Comparison of ENCODE assay signal across 15 cellular contexts in the genomic region with DNA sequence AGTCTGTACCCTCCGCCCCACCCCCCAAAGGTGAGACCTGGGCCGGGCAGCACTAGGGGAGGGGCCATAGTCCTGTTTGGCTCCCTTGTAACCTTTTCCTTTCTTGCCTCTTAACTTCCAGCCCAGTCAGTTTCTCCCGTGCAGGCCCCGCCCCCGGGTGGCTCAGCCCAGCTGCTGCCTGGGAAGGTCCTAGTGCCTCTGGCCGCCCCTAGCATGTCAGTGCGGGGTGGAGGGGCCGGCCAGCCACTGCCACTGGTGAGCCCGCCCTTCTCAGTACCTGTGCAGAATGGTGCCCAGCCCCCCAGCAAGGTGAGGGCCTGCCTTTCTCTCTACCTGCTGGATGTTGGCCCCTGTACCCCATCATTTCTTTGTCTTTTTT. TPM values are rescaled to one million over a fixed set of nuclear protein-coding genes. Genes with fewer than 3 reads are reported as not detected.
DNase-seq lines count a peak whose midpoint lies in the region; ATAC-seq, FAIRE-seq and TF ChIP-seq lines count a peak whose summit lies in the region.
"Had no signal": no experiment of that assay in that cellular context is flagged by ENCODE, and none has a peak within 500 bp of the region (broad histone marks: within the 10 kb centered on the region; RNA-seq: fewer than 3 reads in every experiment).

No MANE protein-coding gene starts in this region.

- H3K56ac ChIP-seq in H9 (ENCODE audit: insufficient read length, low read depth, low read length) = no peak overlapping the region

- H3K9me3 ChIP-seq in CD4-positive, CD25-positive, alpha-beta regulatory T cell (ENCODE audit: control insufficient read depth in 2 of 2, low read length in 2 of 2) = no peaks in the 10 kb centered on the region
- H3K9me3 ChIP-seq in H9 (ENCODE audit: control insufficient read depth, low read depth, low read length) = no peaks in the 10 kb centered on the region
- no peaks in the 10 kb centered on the region for H3K9me3 ChIP-seq in K562 (replicated peaks; ENCODE audit: control insufficient read depth, insufficient read depth, low read depth, low read length)
- H3K9me3 ChIP-seq in naive thymus-derived CD4-positive, alpha-beta T cell (ENCODE audit: control insufficient read depth in 2 of 3, low read length in 3 of 3) = no peaks in the 10 kb centered on the region

- H3K4me2 ChIP-seq in H9 (ENCODE audit: insufficient read depth, insufficient read length, low read length) (no peak overlapping the region), K562 (ENCODE audit: insufficient read depth, low read length) (no peak overlapping the region)

- H3K4me3 ChIP-seq in CD4-positive, CD25-positive, alpha-beta regulatory T cell (ENCODE audit: low read depth, low read length) = no peak overlapping the region
- no peak overlapping the region for H3K4me3 ChIP-seq in K562
- H3K4me3 ChIP-seq in naive thymus-derived CD4-positive, alpha-beta T cell (ENCODE audit: low read length) = no peak overlapping the region

- no peak overlapping the region for H2BK12ac ChIP-seq in H9 (ENCODE audit: insufficient read length, low read depth, low read length)

- peak overlapping the region in 2 of 3 donors; percentile 4 to 81 for H3K27ac Mint-ChIP-seq in CD4-positive, CD25-positive, alpha-beta regulatory T cell
- peak overlapping the region in 1 of 3 experiments; percentile 8; a peak in 2 of 7 replicates for H3K27ac Mint-ChIP-seq in H9
- peak overlapping the region in 7 of 9 donors; percentile 10 to 76 (median 46) for H3K27ac Mint-ChIP-seq in naive thymus-derived CD4-positive, alpha-beta T cell
- H3K27ac Mint-ChIP-seq: T-helper 1 cell treated with Interleukin-12 subunit alpha and Interleukin-12 subunit beta and Interleukin-4 antibody, amounts not matched to agents 30 μg/mL and 1 μg/mL, for 36 hours had no signal

- H3K18ac ChIP-seq in H9 (ENCODE audit: insufficient read length, low read depth, low read length) = no peak overlapping the region

- H3K79me2 ChIP-seq in H9 (ENCODE audit: insufficient read depth, low read length) (no peaks in the 10 kb centered on the region), K562 (ENCODE audit: control insufficient read depth, insufficient read depth, low read length) (peaks cover 5% of the 10 kb centered on the region; the same call in 1 of the 3 replicates)

- H3K23ac ChIP-seq in H9 (ENCODE audit: insufficient read length, low read depth, low read length) = no peak overlapping the region

- H4K20me1 ChIP-seq in H9 (ENCODE audit: control insufficient read depth, insufficient read depth, insufficient read length) = no peaks in the 10 kb centered on the region
- peaks cover 7% of the 10 kb centered on the region; the same call in 1 of the 2 replicates for H4K20me1 ChIP-seq in K562 (replicated peaks; ENCODE audit: control insufficient read depth, insufficient read depth, low read length)

- H2AFZ ChIP-seq in H9 (ENCODE audit: low read length) (no peak overlapping the region), K562 (ENCODE audit: low read depth, low read length) (no peak overlapping the region)

- no peaks in the 10 kb centered on the region for H3K9me1 ChIP-seq in K562 (ENCODE audit: control insufficient read depth, insufficient read depth, low read length)

- CTCF ChIA-PET in K562 (lab: Yijun Ruan, JAX; ENCODE audit: low intra/inter-chr PET ratio) = interaction anchor here (1.0 kb wide), 1 partner anchor 159 kb away, joined by 3 read pairs; a partner anchor contains a TSS
- CTCF ChIA-PET in naive thymus-derived CD4-positive, alpha-beta T cell (lab: Charles Lee) = no interaction called here

- no peak for ATAC-seq in CD4-positive, CD25-positive, alpha-beta regulatory T cell (ENCODE audit: low read depth in 2 of 2)
- ATAC-seq in K562 (peak; percentile 4; the same call in 1 of the 3 replicates), GM19455 (IDR thresholded peaks at IDR 0.05; ENCODE audit: unreplicated experiment) (no peak), GM19395 (IDR thresholded peaks at IDR 0.05; ENCODE audit: unreplicated experiment) (no peak)
- ATAC-seq in naive thymus-derived CD4-positive, alpha-beta T cell = no peak

- no peak overlapping the region for H3K4ac ChIP-seq in H9 (ENCODE audit: low read depth, low read length)

- peaks cover 0 to 24% (median 8%) of the 10 kb centered on the region in 4 donors for H3K4me1 Mint-ChIP-seq in CD4-positive, CD25-positive, alpha-beta regulatory T cell
- peaks cover 3 to 39% of the 10 kb centered on the region in 2 experiments for H3K4me1 Mint-ChIP-seq in H9
- peaks cover 8 to 16% (median 9%) of the 10 kb centered on the region in 7 donors for H3K4me1 Mint-ChIP-seq in naive thymus-derived CD4-positive, alpha-beta T cell

- no peak overlapping the region for H4K8ac ChIP-seq in H9 (replicated peaks; ENCODE audit: insufficient read length, low read depth, low read length)

- H3K36me3 Mint-ChIP-seq in CD4-positive, CD25-positive, alpha-beta regulatory T cell = peaks cover 5% of the 10 kb centered on the region
- peaks cover 16 to 69% (median 59%) of the 10 kb centered on the region in 3 experiments; a peak in 6 of 7 replicates for H3K36me3 Mint-ChIP-seq in H9 (ENCODE audit: insufficient read depth in 1 of 3, low read depth in 3 of 3)
- peaks cover 0 to 10% (median 8%) of the 10 kb centered on the region in 5 donors for H3K36me3 Mint-ChIP-seq in naive thymus-derived CD4-positive, alpha-beta T cell

- no CpG with 5 or more reads among the region's 9 CpGs for WGBS in H9 (ENCODE audit: extremely low coverage, insufficient read length, low lambda C conversion rate)
- 85% methylated on average over 9 of the region's 9 CpGs for WGBS in K562 (ENCODE audit: insufficient coverage, low coverage, missing lambda C conversion rate)

- H2BK120ac ChIP-seq in H9 (ENCODE audit: low read depth, low read length, poor library complexity, severe bottlenecking) = no peak overlapping the region

- H3K27me3 Mint-ChIP-seq in CD4-positive, CD25-positive, alpha-beta regulatory T cell = no peaks in the 10 kb centered on the region
- H3K27me3 Mint-ChIP-seq in H9 (ENCODE audit: low read depth) = no peaks in the 10 kb centered on the region
- H3K27me3 Mint-ChIP-seq in naive thymus-derived CD4-positive, alpha-beta T cell = no peaks in the 10 kb centered on the region

- H3K27ac ChIP-seq in CD4-positive, CD25-positive, alpha-beta regulatory T cell (ENCODE audit: insufficient read depth, low read length, poor library complexity, severe bottlenecking) = no peak overlapping the region
- H3K27ac ChIP-seq in H9 (ENCODE audit: insufficient read length, low read depth, low read length) (no peak overlapping the region), K562 (ENCODE audit: extremely low read depth, low read depth, low read length) (no peak overlapping the region)
- H3K27ac ChIP-seq in naive thymus-derived CD4-positive, alpha-beta T cell (ENCODE audit: low read depth, low read length) = no peak overlapping the region

- no peak overlapping the region for H2BK15ac ChIP-seq in H9 (ENCODE audit: low read depth, low read length)

- H4K91ac ChIP-seq in H9 (ENCODE audit: insufficient read length, low read depth, low read length) = no peak overlapping the region

- no peak overlapping the region for H2AK5ac ChIP-seq in H9 (ENCODE audit: insufficient read length, low read length)

- H3K14ac ChIP-seq in H9 (ENCODE audit: insufficient read depth, low read length) = no peak overlapping the region

- DNase-seq in CD4-positive, CD25-positive, alpha-beta regulatory T cell = no peak
- DNase-seq in H9 (peak; percentile 73), K562 (ENCODE audit: extremely low read depth in 1 of 4, low spot score in 3 of 4) (no peak), HuH-7.5 (ENCODE audit: low spot score) (no peak), activated gamma-delta T cell (lab: John Stamatoyannopoulos, UW) (no peak)
- no peak for DNase-seq in naive thymus-derived CD4-positive, alpha-beta T cell
- DNase-seq: DMS79 treated with DMSO at 0.1 percent for 48 hours, hippocampal formation, NCI-H1092, NCI-H2107, NCI-H774 had no signal

- H3T11ph ChIP-seq in H9 (ENCODE audit: low read length) = no peak overlapping the region

- H3K9me3 Mint-ChIP-seq in CD4-positive, CD25-positive, alpha-beta regulatory T cell = no peaks in the 10 kb centered on the region
- no peaks in the 10 kb centered on the region for H3K9me3 Mint-ChIP-seq in H9
- peaks cover 0 to 2% (median 0%) of the 10 kb centered on the region in 11 donors for H3K9me3 Mint-ChIP-seq in naive thymus-derived CD4-positive, alpha-beta T cell
- H3K9me3 Mint-ChIP-seq: T-helper 1 cell treated with Interleukin-12 subunit alpha and Interleukin-12 subunit beta and Interleukin-4 antibody, amounts not matched to agents 30 μg/mL and 1 μg/mL, for 36 hours had no signal

- H3K27me3 ChIP-seq in CD4-positive, CD25-positive, alpha-beta regulatory T cell (ENCODE audit: control insufficient read depth, insufficient read depth, low read length) = no peaks in the 10 kb centered on the region
- H3K27me3 ChIP-seq in H9 (ENCODE audit: insufficient read depth, low read length) (no peaks in the 10 kb centered on the region), K562 (ENCODE audit: control insufficient read depth in 2 of 2, insufficient read depth in 2 of 2, low read length in 2 of 2) (no peaks in the 10 kb centered on the region)
- no peaks in the 10 kb centered on the region for H3K27me3 ChIP-seq in naive thymus-derived CD4-positive, alpha-beta T cell (ENCODE audit: control insufficient read depth in 2 of 2, insufficient read depth in 2 of 2, low read length in 2 of 2)

- H3K9ac ChIP-seq in H9 (ENCODE audit: extremely low read depth, insufficient read length, low read length) (no peak overlapping the region), K562 (ENCODE audit: insufficient read depth in 1 of 2, low read depth in 2 of 2, low read length in 2 of 2) (no peak overlapping the region)

- H2BK20ac ChIP-seq in H9 (ENCODE audit: low read depth, low read length, poor library complexity, severe bottlenecking) = no peak overlapping the region

- peaks cover 3% of the 10 kb centered on the region for H3K23me2 ChIP-seq in H9 (ENCODE audit: insufficient read length, low read depth, low read length, poor library complexity, severe bottlenecking)

- H3K36me3 ChIP-seq in CD4-positive, CD25-positive, alpha-beta regulatory T cell (ENCODE audit: control insufficient read depth, insufficient read depth, low read length) = peaks cover 54% of the 10 kb centered on the region
- peaks cover 95% of the 10 kb centered on the region; the same call in 2 of the 3 replicates for H3K36me3 ChIP-seq in K562 (ENCODE audit: control insufficient read depth, insufficient read depth, low read length)
- H3K36me3 ChIP-seq in naive thymus-derived CD4-positive, alpha-beta T cell (ENCODE audit: control insufficient read depth in 2 of 3, insufficient read depth in 3 of 3, low read length in 3 of 3) = peaks cover 0 to 87% (median 15%) of the 10 kb centered on the region in 3 experiments

- no peak overlapping the region for H4K5ac ChIP-seq in H9 (ENCODE audit: insufficient read length, low read depth, low read length)

- H2BK5ac ChIP-seq in H9 (ENCODE audit: insufficient read length, low read length) = no peak overlapping the region

- H3K4me3 Mint-ChIP-seq in CD4-positive, CD25-positive, alpha-beta regulatory T cell = no peak overlapping the region
- no peak overlapping the region for H3K4me3 Mint-ChIP-seq in H9
- H3K4me3 Mint-ChIP-seq in naive thymus-derived CD4-positive, alpha-beta T cell = peak overlapping the region in 1 of 10 donors; percentile 50
- H3K4me3 Mint-ChIP-seq: T-helper 1 cell treated with Interleukin-12 subunit alpha and Interleukin-12 subunit beta and Interleukin-4 antibody, amounts not matched to agents 30 μg/mL and 1 μg/mL, for 36 hours had no signal

- in situ Hi-C loops in K562 (cut with MboI) = no loop called here

- POLR2A ChIA-PET in K562 (lab: Yijun Ruan, JAX) = no interaction called here
- POLR2A ChIA-PET in naive thymus-derived CD4-positive, alpha-beta T cell (lab: Charles Lee) = interaction anchor here (1.3 kb wide), 1 partner anchor 14 kb away, joined by 3 read pairs; no protein-coding TSS in a partner anchor

- TF ChIP-seq POLR2A in K562 (conservative IDR thresholded peaks at IDR 0.05) = no peak

- intact Hi-C loops in K562 (cut with micrococcal nuclease) = no loop called here
- intact Hi-C loops in naive thymus-derived CD4-positive, alpha-beta T cell (cut with micrococcal nuclease) = no loop called here

- no peaks in the 10 kb centered on the region for H3K79me1 ChIP-seq in H9 (ENCODE audit: insufficient read depth, low read depth, low read length, poor library complexity, severe bottlenecking)

- FAIRE-seq in K562 (lab: Jason Lieb, UNC) = no peak

- BruUV-seq in K562 (replicated peaks; lab: Mats Ljungman, UMichigan) = no TSS peak

- TF ChIP-seq RAD21 in K562 (CRISPR knock-in tag; conservative IDR thresholded peaks at IDR 0.05 in 1 of 2, IDR thresholded peaks at IDR 0.05 in 1 of 2) = no peak

- peaks cover 3% of the 10 kb centered on the region for H3K4me1 ChIP-seq in CD4-positive, CD25-positive, alpha-beta regulatory T cell (ENCODE audit: control insufficient read depth, insufficient read depth, low read length, poor library complexity, severe bottlenecking)
- no peaks in the 10 kb centered on the region for H3K4me1 ChIP-seq in H9 (ENCODE audit: insufficient read depth, low read length)
- H3K4me1 ChIP-seq in K562 (replicated peaks in 1 of 2; ENCODE audit: control insufficient read depth in 2 of 2, insufficient read depth in 2 of 2, low read length in 2 of 2) = peaks cover 0 to 83% of the 10 kb centered on the region in 2 experiments; a peak in 3 of 5 replicates
- H3K4me1 ChIP-seq in naive thymus-derived CD4-positive, alpha-beta T cell (ENCODE audit: control insufficient read depth in 2 of 2, insufficient read depth in 2 of 2, low read length in 2 of 2) = peaks cover 0 to 8% of the 10 kb centered on the region in 2 donors

- TF ChIP-seq CTCF in H9 (conservative IDR thresholded peaks at IDR 0.05) (no peak), K562 (IDR thresholded peaks at IDR 0.05 in 2 of 3, conservative IDR thresholded peaks at IDR 0.05 in 1 of 3; ENCODE audit: insufficient read depth in 2 of 3, low read depth in 1 of 3, low read length in 3 of 3) (no peak)

- no peak for TF ChIP-seq EP300 in K562 (IDR thresholded peaks at IDR 0.05; ENCODE audit: low read length)

RNA-seq across cellular contexts. Expression of a gene that starts 10.5 kb away (rescaled TPM):
- total RNA-seq in CD4-positive, CD25-positive, alpha-beta regulatory T cell = not detected
- polyA plus RNA-seq in CD4-positive, CD25-positive, alpha-beta regulatory T cell = under 1 TPM; 0.10 to 0.83 (median 0.21) TPM
- 2.9 and 3.2 TPM in 2 replicates for total RNA-seq in H9 (2021)
- total RNA-seq in K562 (2011; cell fraction: chromatin; rRNA removed; ENCODE audit: low replicate concordance) = 0.30 and 0.67 TPM in 2 replicates
- total RNA-seq in K562 (2011; cell fraction: nucleolus; rRNA removed) = 0.39 and 0.83 TPM in 2 replicates
- 0.76 and 0.81 TPM in 2 replicates for total RNA-seq in K562 (2011; cell fraction: nucleoplasm; rRNA removed)
- 0.54 and 1.1 TPM in 2 replicates for total RNA-seq in K562 (2014; rRNA removed)
- total RNA-seq in K562 (2014; rRNA removed; fragmentation: Illumina TruSeq; extraction: Trizol) = 0.11 and 0.32 TPM in 2 replicates
- 0.94 and 1.1 TPM in 2 replicates for total RNA-seq in K562 (2015; rRNA removed; fragmentation: Illumina TruSeq; extraction: Trizol)
- 1.6 and 1.8 TPM in 2 replicates for total RNA-seq in K562 (2021)
- 0.24 and 0.34 TPM in 2 replicates for polyA plus RNA-seq in K562 (2011; rRNA removed)
- 0.41 and 2.0 TPM in 2 replicates for polyA plus RNA-seq in K562 (2011; cell fraction: cytosol; rRNA removed)
- 0.21 and 0.77 TPM in 2 replicates for polyA plus RNA-seq in K562 (2011; cell fraction: nucleus; rRNA removed)
- polyA plus RNA-seq in K562 (2012) = 1.4 and 1.7 TPM in 2 replicates
- polyA plus RNA-seq in K562 (2014; fragmentation: Illumina TruSeq; extraction: Trizol) = 1.0 and 1.9 TPM in 2 replicates
- polyA plus RNA-seq in K562 (2014; fragmentation: Nextera tagmentation; extraction: Ambion mirVana) = under 1 TPM; 0.10 to 0.18 TPM
- 0.73 and 1.6 TPM in 2 replicates for polyA plus RNA-seq in K562 (2014; rRNA removed)
- polyA minus RNA-seq in K562 (2011; rRNA and poly(A)+ RNA removed) = 0.15 and 0.32 TPM in 2 replicates
- polyA minus RNA-seq in K562 (2011; cell fraction: cytosol; rRNA and poly(A)+ RNA removed) = 1.2 TPM in 1 of 2 replicates, not detected in the other
- polyA minus RNA-seq in K562 (2011; cell fraction: nucleus; rRNA and poly(A)+ RNA removed) = 0.40 TPM in 1 of 2 replicates, not detected in the other
- under 1 TPM in 4 of 5 experiments, not detected in 1; 0.32 to 0.68 (median 0.38) TPM for total RNA-seq in naive thymus-derived CD4-positive, alpha-beta T cell
- under 1 TPM; 0.48 to 0.61 TPM for polyA plus RNA-seq in naive thymus-derived CD4-positive, alpha-beta T cell

RNA-seq across cellular contexts. Expression of a gene that starts 11.0 kb away (rescaled TPM):
- 27.5 TPM for total RNA-seq in CD4-positive, CD25-positive, alpha-beta regulatory T cell
- 10 to 100 TPM; 54.5 to 71.6 (median 59.8) TPM for polyA plus RNA-seq in CD4-positive, CD25-positive, alpha-beta regulatory T cell
- total RNA-seq in H9 (2021) (109 and 113 TPM in 2 replicates), K562 (2014; rRNA removed) (114 and 146 TPM in 2 replicates), K562 (2014; rRNA removed; fragmentation: Illumina TruSeq; extraction: Trizol) (28.7 and 48.0 TPM in 2 replicates), K562 (2015; rRNA removed; fragmentation: Illumina TruSeq; extraction: Trizol) (78.9 and 81.0 TPM in 2 replicates), K562 (2021) (130 and 138 TPM in 2 replicates)
- 3.9 and 24.8 TPM in 2 replicates for total RNA-seq in K562 (2011; cell fraction: chromatin; rRNA removed; ENCODE audit: low replicate concordance)
- total RNA-seq in K562 (2011; cell fraction: nucleolus; rRNA removed) = 45.0 and 47.0 TPM in 2 replicates
- total RNA-seq in K562 (2011; cell fraction: nucleoplasm; rRNA removed) = 16.6 and 17.6 TPM in 2 replicates
- polyA plus RNA-seq in K562 (2011; rRNA removed) (27.5 and 40.8 TPM in 2 replicates), K562 (2014; fragmentation: Illumina TruSeq; extraction: Trizol) (96.7 and 113 TPM in 2 replicates), K562 (2014; fragmentation: Nextera tagmentation; extraction: Ambion mirVana) (10 to 100 TPM; 10.5 to 23.5 TPM), K562 (2014; rRNA removed) (79.6 and 80.6 TPM in 2 replicates)
- 71.5 and 165 TPM in 2 replicates for polyA plus RNA-seq in K562 (2011; cell fraction: cytosol; rRNA removed)
- polyA plus RNA-seq in K562 (2011; cell fraction: nucleus; rRNA removed) = 47.4 and 73.9 TPM in 2 replicates
- polyA plus RNA-seq in K562 (2012) = 83.4 and 102 TPM in 2 replicates
- polyA minus RNA-seq in K562 (2011; rRNA and poly(A)+ RNA removed) = 20.7 and 34.8 TPM in 2 replicates
- 70.3 and 71.1 TPM in 2 replicates for polyA minus RNA-seq in K562 (2011; cell fraction: cytosol; rRNA and poly(A)+ RNA removed)
- polyA minus RNA-seq in K562 (2011; cell fraction: nucleus; rRNA and poly(A)+ RNA removed) = 16.8 and 18.9 TPM in 2 replicates
- 10 to 100 TPM; 11.7 to 36.9 (median 16.9) TPM for total RNA-seq in naive thymus-derived CD4-positive, alpha-beta T cell
- polyA plus RNA-seq in naive thymus-derived CD4-positive, alpha-beta T cell = 10 to 100 TPM; 52.6 to 73.4 TPM

RNA-seq across cellular contexts. Expression of a gene that starts 21.7 kb away (rescaled TPM):
- total RNA-seq in CD4-positive, CD25-positive, alpha-beta regulatory T cell = not detected
- not detected for polyA plus RNA-seq in CD4-positive, CD25-positive, alpha-beta regulatory T cell
- 2.8 and 4.5 TPM in 2 replicates for total RNA-seq in H9 (2021)
- total RNA-seq in K562 (2011; cell fraction: chromatin; rRNA removed; ENCODE audit: low replicate concordance) = 4.7 and 17.0 TPM in 2 replicates
- total RNA-seq in K562 (2011; cell fraction: nucleolus; rRNA removed) = 7.8 and 16.2 TPM in 2 replicates
- 4.7 and 8.2 TPM in 2 replicates for total RNA-seq in K562 (2011; cell fraction: nucleoplasm; rRNA removed)
- total RNA-seq in K562 (2014; rRNA removed) = 0.61 TPM in 1 of 2 replicates, not detected in the other
- 0.80 and 0.83 TPM in 2 replicates for total RNA-seq in K562 (2014; rRNA removed; fragmentation: Illumina TruSeq; extraction: Trizol)
- 0.75 and 0.94 TPM in 2 replicates for total RNA-seq in K562 (2015; rRNA removed; fragmentation: Illumina TruSeq; extraction: Trizol)
- total RNA-seq in K562 (2021) = 2.8 and 5.5 TPM in 2 replicates
- polyA plus RNA-seq in K562 (2011; rRNA removed) = 1.3 and 1.8 TPM in 2 replicates
- polyA plus RNA-seq in K562 (2011; cell fraction: cytosol; rRNA removed) = 0.54 and 0.77 TPM in 2 replicates
- 16.6 and 17.9 TPM in 2 replicates for polyA plus RNA-seq in K562 (2011; cell fraction: nucleus; rRNA removed)
- polyA plus RNA-seq in K562 (2012) = 0.91 and 2.6 TPM in 2 replicates
- 1.8 and 2.0 TPM in 2 replicates for polyA plus RNA-seq in K562 (2014; fragmentation: Illumina TruSeq; extraction: Trizol)
- polyA plus RNA-seq in K562 (2014; fragmentation: Nextera tagmentation; extraction: Ambion mirVana) = not detected
- polyA plus RNA-seq in K562 (2014; rRNA removed) = 3.0 and 4.1 TPM in 2 replicates
- polyA minus RNA-seq in K562 (2011; rRNA and poly(A)+ RNA removed) = 1.9 and 2.4 TPM in 2 replicates
- polyA minus RNA-seq in K562 (2011; cell fraction: cytosol; rRNA and poly(A)+ RNA removed) = 4.5 TPM in 1 of 2 replicates, not detected in the other
- polyA minus RNA-seq in K562 (2011; cell fraction: nucleus; rRNA and poly(A)+ RNA removed) = 6.6 and 11.7 TPM in 2 replicates
- not detected for total RNA-seq in naive thymus-derived CD4-positive, alpha-beta T cell
- polyA plus RNA-seq in naive thymus-derived CD4-positive, alpha-beta T cell = not detected
- total RNA-seq: left lobe of liver had no signal

RNA-seq across cellular contexts. Expression of a gene that starts 22.4 kb away (rescaled TPM):
- total RNA-seq in CD4-positive, CD25-positive, alpha-beta regulatory T cell = 124 TPM
- under 1 TPM; 0.41 to 0.91 (median 0.68) TPM for polyA plus RNA-seq in CD4-positive, CD25-positive, alpha-beta regulatory T cell
- total RNA-seq in H9 (2021) = 54.0 and 56.0 TPM in 2 replicates
- total RNA-seq in K562 (2011; cell fraction: chromatin; rRNA removed; ENCODE audit: low replicate concordance) = 24.1 and 86.8 TPM in 2 replicates
- total RNA-seq in K562 (2011; cell fraction: nucleolus; rRNA removed) = 64.6 and 65.9 TPM in 2 replicates
- total RNA-seq in K562 (2011; cell fraction: nucleoplasm; rRNA removed) = 39.3 and 41.3 TPM in 2 replicates
- 13.6 and 13.7 TPM in 2 replicates for total RNA-seq in K562 (2014; rRNA removed)
- total RNA-seq in K562 (2014; rRNA removed; fragmentation: Illumina TruSeq; extraction: Trizol) = 1.5 and 2.2 TPM in 2 replicates
- total RNA-seq in K562 (2015; rRNA removed; fragmentation: Illumina TruSeq; extraction: Trizol) = 8.6 and 8.7 TPM in 2 replicates
- 37.6 and 44.7 TPM in 2 replicates for total RNA-seq in K562 (2021)
- 3.0 and 5.8 TPM in 2 replicates for polyA plus RNA-seq in K562 (2011; rRNA removed)
- 4.3 and 10.0 TPM in 2 replicates for polyA plus RNA-seq in K562 (2011; cell fraction: cytosol; rRNA removed)
- polyA plus RNA-seq in K562 (2011; cell fraction: nucleus; rRNA removed) = 37.3 and 64.7 TPM in 2 replicates
- polyA plus RNA-seq in K562 (2012) = 24.4 and 27.9 TPM in 2 replicates
- 12.0 and 21.5 TPM in 2 replicates for polyA plus RNA-seq in K562 (2014; fragmentation: Illumina TruSeq; extraction: Trizol)
- polyA plus RNA-seq in K562 (2014; fragmentation: Nextera tagmentation; extraction: Ambion mirVana) = under 1 TPM; 0.07 to 0.13 TPM
- polyA plus RNA-seq in K562 (2014; rRNA removed) = 18.9 and 19.9 TPM in 2 replicates
- polyA minus RNA-seq in K562 (2011; rRNA and poly(A)+ RNA removed) = 1.8 and 2.4 TPM in 2 replicates
- polyA minus RNA-seq in K562 (2011; cell fraction: cytosol; rRNA and poly(A)+ RNA removed) = 12.8 and 21.3 TPM in 2 replicates
- polyA minus RNA-seq in K562 (2011; cell fraction: nucleus; rRNA and poly(A)+ RNA removed) = 14.4 and 16.6 TPM in 2 replicates
- total RNA-seq in naive thymus-derived CD4-positive, alpha-beta T cell = 100 to 1,000 TPM in 3 of 5 experiments, 10 to 100 TPM in 2; 90.4 to 134 (median 102) TPM
- 1 to 10 TPM; 1.5 to 2.6 TPM for polyA plus RNA-seq in naive thymus-derived CD4-positive, alpha-beta T cell

RNA-seq across cellular contexts. Expression of a gene that starts 34.0 kb away (rescaled TPM):
- 6.5 TPM for total RNA-seq in CD4-positive, CD25-positive, alpha-beta regulatory T cell
- polyA plus RNA-seq in CD4-positive, CD25-positive, alpha-beta regulatory T cell = under 1 TPM; 0.18 to 0.23 (median 0.20) TPM
- total RNA-seq in H9 (2021) (28.4 and 28.8 TPM in 2 replicates), K562 (2014; rRNA removed) (3.8 and 4.5 TPM in 2 replicates), K562 (2014; rRNA removed; fragmentation: Illumina TruSeq; extraction: Trizol) (1.5 and 1.8 TPM in 2 replicates), K562 (2015; rRNA removed; fragmentation: Illumina TruSeq; extraction: Trizol) (3.0 and 3.4 TPM in 2 replicates), K562 (2021) (10.0 and 13.1 TPM in 2 replicates)
- total RNA-seq in K562 (2011; cell fraction: chromatin; rRNA removed; ENCODE audit: low replicate concordance) = 10.5 and 30.6 TPM in 2 replicates
- total RNA-seq in K562 (2011; cell fraction: nucleolus; rRNA removed) = 29.2 and 30.2 TPM in 2 replicates
- total RNA-seq in K562 (2011; cell fraction: nucleoplasm; rRNA removed) = 14.0 and 15.8 TPM in 2 replicates
- polyA plus RNA-seq in K562 (2011; rRNA removed) (1.9 and 2.1 TPM in 2 replicates), K562 (2014; fragmentation: Illumina TruSeq; extraction: Trizol) (3.9 and 4.6 TPM in 2 replicates), K562 (2014; fragmentation: Nextera tagmentation; extraction: Ambion mirVana) (under 1 TPM; 0.28 to 0.34 TPM), K562 (2014; rRNA removed) (4.5 and 4.7 TPM in 2 replicates)
- polyA plus RNA-seq in K562 (2011; cell fraction: cytosol; rRNA removed) = 1.8 and 3.8 TPM in 2 replicates
- 5.9 and 11.6 TPM in 2 replicates for polyA plus RNA-seq in K562 (2011; cell fraction: nucleus; rRNA removed)
- polyA plus RNA-seq in K562 (2012) = 6.5 and 11.3 TPM in 2 replicates
- polyA minus RNA-seq in K562 (2011; rRNA and poly(A)+ RNA removed) = 2.1 and 2.6 TPM in 2 replicates
- polyA minus RNA-seq in K562 (2011; cell fraction: cytosol; rRNA and poly(A)+ RNA removed) = 8.0 and 10.0 TPM in 2 replicates
- polyA minus RNA-seq in K562 (2011; cell fraction: nucleus; rRNA and poly(A)+ RNA removed) = 7.9 and 8.1 TPM in 2 replicates
- 1 to 10 TPM; 6.7 to 9.3 (median 8.6) TPM for total RNA-seq in naive thymus-derived CD4-positive, alpha-beta T cell
- polyA plus RNA-seq in naive thymus-derived CD4-positive, alpha-beta T cell = under 1 TPM; 0.40 TPM
